ENCODE assay signal across 15 cellular contexts in genomic region chr11:130310622-130311021, GRCh38. TPM values are rescaled to one million over a fixed set of nuclear protein-coding genes. Genes with fewer than 3 reads are reported as not detected.
DNase-seq lines count a peak whose midpoint lies in the region; TF ChIP-seq lines count a peak whose summit lies in the region.
"Had no signal": no experiment of that assay in that cellular context is flagged by ENCODE, and none has a peak within 500 bp of the region (broad histone marks: within the 10 kb centered on the region; RNA-seq: fewer than 3 reads in every experiment).

No MANE protein-coding gene starts in this region.

- H3K4me2 ChIP-seq in DOHH2 (ENCODE audit: low read length) = peak overlapping the region; percentile 73
- peak overlapping the region; percentile 71 for H3K4me2 ChIP-seq in OCI-LY7 (ENCODE audit: low read length)
- H3K4me2 ChIP-seq in hepatocyte = peak overlapping the region; percentile 24
- H3K4me2 ChIP-seq: KMS-11 had no signal

- intact Hi-C loops in OCI-LY7 (cut with micrococcal nuclease; ENCODE audit: unreplicated experiment) = loop anchor here (5.0 to 10.0 kb wide), 4 partner anchors 38 to 306 kb away; partner anchors contain the start of gene PRDM10

- TF ChIP-seq CTCF in DOHH2 (IDR thresholded peaks at IDR 0.05; ENCODE audit: low read depth, low read length, poor library complexity, severe bottlenecking) = no peak
- TF ChIP-seq CTCF in HL-60 (IDR thresholded peaks at IDR 0.05; ENCODE audit: insufficient read depth, low read length) = no peak
- no peak for TF ChIP-seq CTCF in OCI-LY7 (conservative IDR thresholded peaks at IDR 0.05; ENCODE audit: low read length)
- TF ChIP-seq CTCF in hepatocyte (IDR thresholded peaks at IDR 0.05; ENCODE audit: poor library complexity) = no peak

- H3K27me3 ChIP-seq in DOHH2 (ENCODE audit: control insufficient read depth, low read length) = no peaks in the 10 kb centered on the region
- H3K27me3 ChIP-seq in HL-60 (ENCODE audit: insufficient read depth, poor library complexity, severe bottlenecking) = no peaks in the 10 kb centered on the region
- no peaks in the 10 kb centered on the region for H3K27me3 ChIP-seq in hepatocyte
- H3K27me3 ChIP-seq: BE2C had no signal

- BruUV-seq in OCI-LY7 (replicated peaks; lab: Mats Ljungman, UMichigan) = no TSS peak

- H3K4me3 ChIP-seq in DOHH2 (ENCODE audit: low read length) = peak overlapping the region; percentile 84; the same call in 1 of the 2 replicates
- H3K4me3 ChIP-seq in HL-60 (replicated peaks; ENCODE audit: insufficient read depth, low read length) = no peak overlapping the region
- H3K4me3 ChIP-seq in OCI-LY7 (ENCODE audit: low read depth, low read length, poor library complexity, severe bottlenecking) = no peak overlapping the region
- H3K4me3 ChIP-seq in hepatocyte = no peak overlapping the region

- H3K27ac ChIP-seq in DOHH2 (ENCODE audit: low read depth, low read length) = no peak overlapping the region
- peak overlapping the region; percentile 37 for H3K27ac ChIP-seq in HL-60 (replicated peaks)
- H3K27ac ChIP-seq in OCI-LY7 (ENCODE audit: low read depth, low read length, poor library complexity, severe bottlenecking) = no peak overlapping the region
- no peak overlapping the region for H3K27ac ChIP-seq in hepatocyte
- H3K27ac ChIP-seq: C4-2B, KMS-11 had no signal

- H3K36me3 ChIP-seq in DOHH2 (ENCODE audit: control insufficient read depth, low read length) (peaks cover 40% of the 10 kb centered on the region), OCI-LY7 (ENCODE audit: insufficient read depth, low read length) (peaks cover 44% of the 10 kb centered on the region), hepatocyte (replicated peaks; ENCODE audit: insufficient read depth, low read depth) (no peaks in the 10 kb centered on the region)
- H3K36me3 ChIP-seq: BE2C had no signal

- peaks cover 85% of the 10 kb centered on the region for H3K79me2 ChIP-seq in DOHH2 (ENCODE audit: control insufficient read depth, low read length)
- peaks cover 81% of the 10 kb centered on the region for H3K79me2 ChIP-seq in OCI-LY7 (ENCODE audit: insufficient read depth, low read depth, low read length)
- peaks cover 80% of the 10 kb centered on the region for H3K79me2 ChIP-seq in hepatocyte

- H3F3A ChIP-seq in DOHH2 (ENCODE audit: control insufficient read depth, insufficient read depth) = peaks cover 6% of the 10 kb centered on the region

- CTCF ChIA-PET in OCI-LY7 (lab: Charles Lee; ENCODE audit: unreplicated experiment) = no interaction called here

- peak in 1 of 2 experiments; percentile 42 for DNase-seq in HL-60 (ENCODE audit: low read depth in 1 of 2, low spot score in 1 of 2)
- no peak for DNase-seq in OCI-LY7 (ENCODE audit: low spot score)
- no peak for DNase-seq in hepatocyte (ENCODE audit: low spot score)
- no peak for DNase-seq in SKM-1 treated with dmso at 0.1 percent for 144 hours (lab: John Stamatoyannopoulos, UW; ENCODE audit: unreplicated experiment)
- DNase-seq in HCEC 1CT = no peak
- DNase-seq in NCI-H345 treated with DMSO at 0.1 percent for 48 hours (lab: John Stamatoyannopoulos, UW; ENCODE audit: unreplicated experiment) = no peak
- DNase-seq: BE2C; CD4-positive, alpha-beta memory T cell; DMS79; GDM1; GOT3; H9 had no signal

- H3K9me2 ChIP-seq in DOHH2 (replicated peaks; ENCODE audit: control insufficient read depth, low read length) (no peaks in the 10 kb centered on the region), OCI-LY7 (ENCODE audit: insufficient read depth, low read length) (no peaks in the 10 kb centered on the region), hepatocyte (replicated peaks; ENCODE audit: insufficient read depth) (no peaks in the 10 kb centered on the region)

- POLR2A ChIA-PET in OCI-LY7 (lab: Charles Lee) = interaction anchor here (1.0 to 2.0 kb wide), 2 partner anchors 10 kb away, joined by 3 to 14 read pairs; no protein-coding TSS in a partner anchor

- H3K9me3 ChIP-seq in DOHH2 (ENCODE audit: control insufficient read depth, insufficient read depth, low read length) = peaks cover 14% of the 10 kb centered on the region; the same call in 1 of the 2 replicates
- peaks cover 10% of the 10 kb centered on the region; the same call in 1 of the 2 replicates for H3K9me3 ChIP-seq in OCI-LY7 (ENCODE audit: low read length)
- no peaks in the 10 kb centered on the region for H3K9me3 ChIP-seq in hepatocyte (ENCODE audit: low read depth)
- H3K9me3 ChIP-seq: BE2C had no signal

- 96% methylated on average over 4 of the region's 4 CpGs for WGBS in hepatocyte (ENCODE audit: low lambda C conversion rate, missing lambda C conversion rate)

- H4K20me1 ChIP-seq in DOHH2 (ENCODE audit: control insufficient read depth, insufficient read depth, low read depth, low read length) = 0 out of 2 replicates have a peak, but pooled peaks cover 6% of the 10 kb centered on the region
- peaks cover 13% of the 10 kb centered on the region for H4K20me1 ChIP-seq in OCI-LY7 (ENCODE audit: insufficient read depth, low read length)
- peaks cover 37% of the 10 kb centered on the region for H4K20me1 ChIP-seq in hepatocyte (ENCODE audit: insufficient read depth, poor library complexity, severe bottlenecking)

- peaks cover 52% of the 10 kb centered on the region for H3K4me1 ChIP-seq in DOHH2 (ENCODE audit: control insufficient read depth, low read length)
- H3K4me1 ChIP-seq in OCI-LY7 (ENCODE audit: insufficient read depth, low read length, poor library complexity, severe bottlenecking) = peaks cover 43% of the 10 kb centered on the region
- H3K4me1 ChIP-seq in hepatocyte (ENCODE audit: insufficient read depth) = peaks cover 22% of the 10 kb centered on the region

- no peak overlapping the region for H2AFZ ChIP-seq in OCI-LY7 (ENCODE audit: low read length)
- H2AFZ ChIP-seq in hepatocyte = no peak overlapping the region

RNA-seq across cellular contexts. Expression of gene ZBTB44, which starts 4.1 kb away (rescaled TPM):
- total RNA-seq in OCI-LY7 (2014; rRNA removed; shearing (Covaris generic)) = 43.3 and 60.2 TPM in 2 replicates
- total RNA-seq in OCI-LY7 (2022) = 57.4 and 73.9 TPM in 2 replicates
- total RNA-seq in hepatocyte = 43.0 and 53.8 TPM in 2 replicates
- 7.3 and 7.8 TPM in 2 replicates for polyA plus RNA-seq in hepatocyte
